Comparison of ENCODE assay signal across 1 cellular context in genomic region chrX:110006161-110006560, GRCh38.
TF ChIP-seq lines count a peak whose summit lies in the region.

No MANE protein-coding gene starts in this region.

TF ChIP-seq in K562, 482 proteins besides CTCF, POLR2A, EP300 and RAD21 (continued from another document):
- TF ChIP-seq DNMT1 (IDR thresholded peaks at IDR 0.05) (no peak), ZNF639 (CRISPR knock-in tag; conservative IDR thresholded peaks at IDR 0.05 in 1 of 2, IDR thresholded peaks at IDR 0.05 in 1 of 2) (no peak), MEF2A (IDR thresholded peaks at IDR 0.05; ENCODE audit: control insufficient read depth, low read depth, low read length) (no peak), SAFB (IDR thresholded peaks at IDR 0.05; ENCODE audit: borderline replicate concordance, low read depth, low read length) (no peak)
